Comparison of ENCODE assay signal across 26 cellular contexts in the genomic region with DNA sequence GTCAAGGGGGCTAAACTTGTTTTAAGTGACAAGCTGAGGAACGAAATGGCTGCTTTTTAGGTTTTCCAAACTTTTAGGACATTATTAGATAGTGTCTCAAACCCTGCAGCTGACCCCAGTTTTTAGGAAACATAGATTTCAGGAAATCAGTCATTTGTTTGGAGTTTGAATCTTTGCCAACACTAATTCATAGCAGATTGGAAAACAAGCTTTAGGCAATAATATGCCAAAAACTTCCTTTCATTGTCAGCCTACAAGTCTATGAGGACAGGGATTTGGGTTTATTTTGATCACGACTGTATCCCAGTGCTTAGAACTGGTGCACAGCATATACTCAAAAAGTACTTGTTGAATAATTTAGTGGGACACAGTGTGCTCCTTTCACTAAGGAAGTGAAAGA.
DNase-seq lines count a peak whose midpoint lies in the region; ATAC-seq, FAIRE-seq and TF ChIP-seq lines count a peak whose summit lies in the region.
"Had no signal": no experiment of that assay in that cellular context is flagged by ENCODE, and none has a peak within 500 bp of the region (broad histone marks: within the 10 kb centered on the region; RNA-seq: fewer than 3 reads in every experiment).

No MANE protein-coding gene starts in this region.

- H2BK120ac ChIP-seq in IMR-90 (ENCODE audit: low read depth, low read length) = no peak overlapping the region

- no peak overlapping the region for H3K18ac ChIP-seq in IMR-90 (ENCODE audit: low read depth, low read length)

- H3K4me3 ChIP-seq in IMR-90 (ENCODE audit: insufficient read depth, low read depth, low read length) = no peak overlapping the region
- H3K4me3 ChIP-seq in keratinocyte (ENCODE audit: control insufficient read depth in 2 of 3, extremely low read depth in 1 of 3, insufficient read depth in 2 of 3, low read depth in 1 of 3, low read length in 3 of 3) = no peak overlapping the region
- H3K4me3 ChIP-seq: HAP-1, lung, right lobe of liver, thyroid gland had no signal

- no peak overlapping the region for H3K23ac ChIP-seq in IMR-90 (ENCODE audit: low read depth, low read length)

- in situ Hi-C loops in IMR-90 (cut with MboI; ENCODE audit: low sequenced_read_pairs) = no loop called here

- H3K27ac ChIP-seq in IMR-90 (ENCODE audit: insufficient read depth, low read length) (no peak overlapping the region), keratinocyte (ENCODE audit: control insufficient read depth, insufficient read depth, low read length) (no peak overlapping the region)
- H3K27ac ChIP-seq: epithelial cell of prostate, right lobe of liver, thyroid gland had no signal

- WGBS in IMR-90 (ENCODE audit: extremely low coverage in 2 of 2, insufficient read length in 1 of 2), 2 experiments = no CpG with 5 or more reads among the region's 2 CpGs

- H3K79me2 ChIP-seq in keratinocyte (ENCODE audit: control insufficient read depth, insufficient read depth, low read length) = no peaks in the 10 kb centered on the region

- H3K14ac ChIP-seq in IMR-90 (replicated peaks; ENCODE audit: low read depth, low read length) = no peak overlapping the region

- H3K4me1 ChIP-seq in IMR-90 (ENCODE audit: control insufficient read depth, insufficient read depth, low read length) (no peaks in the 10 kb centered on the region), keratinocyte (ENCODE audit: control insufficient read depth, extremely low read depth, insufficient read depth, low read length) (peaks cover 20% of the 10 kb centered on the region)
- H3K4me1 ChIP-seq: HAP-1, right lobe of liver, thyroid gland had no signal

- no peak overlapping the region for H2BK20ac ChIP-seq in IMR-90 (ENCODE audit: low read depth, low read length)

- H3K36me3 ChIP-seq in IMR-90 (ENCODE audit: control insufficient read depth, insufficient read depth, low read length) = no peaks in the 10 kb centered on the region
- no peaks in the 10 kb centered on the region for H3K36me3 ChIP-seq in keratinocyte (ENCODE audit: control insufficient read depth in 2 of 2, extremely low read depth in 1 of 2, insufficient read depth in 2 of 2, low read length in 2 of 2)
- H3K36me3 ChIP-seq: HAP-1, right lobe of liver, thyroid gland had no signal

- 0 out of 3 replicates have a peak overlapping the region, but pooled peaks have one; percentile 21 for H2BK15ac ChIP-seq in IMR-90 (ENCODE audit: low read depth, low read length)

- POLR2A ChIA-PET in IMR-90 (lab: Charles Lee; ENCODE audit: unreplicated experiment) = no interaction called here

- dilution Hi-C loops in IMR-90 (cut with HindIII; ENCODE audit: low sequenced_read_pairs, unreplicated experiment) (no loop called here), keratinocyte (cut with MboI; ENCODE audit: extremely low pct_ligation_motif_present, low sequenced_read_pairs) (no loop called here)

- no peak overlapping the region for H4K91ac ChIP-seq in IMR-90 (ENCODE audit: insufficient read depth, low read depth, low read length)

- H2AFZ ChIP-seq in IMR-90 (replicated peaks; ENCODE audit: low read length, poor library complexity) = no peak overlapping the region
- no peak overlapping the region for H2AFZ ChIP-seq in keratinocyte (ENCODE audit: control insufficient read depth, low read length)

- CTCF ChIA-PET in IMR-90 (lab: Yijun Ruan, JAX) = interaction anchor here (0.9 kb wide), 1 partner anchor 11 kb away, joined by 3 read pairs; no protein-coding TSS in a partner anchor

- H3K4me2 ChIP-seq in IMR-90 (ENCODE audit: low read depth, low read length) = no peak overlapping the region
- no peak overlapping the region for H3K4me2 ChIP-seq in keratinocyte (ENCODE audit: control insufficient read depth, extremely low read depth, insufficient read depth, low read depth, low read length)

- no peak overlapping the region for H4K5ac ChIP-seq in IMR-90 (ENCODE audit: low read depth, low read length)

- no peak overlapping the region for H3K4ac ChIP-seq in IMR-90 (ENCODE audit: low read depth, low read length)

- no peak overlapping the region for H3K56ac ChIP-seq in IMR-90 (ENCODE audit: extremely low read depth, insufficient read depth, low read length)

- no peak overlapping the region for H3K27ac Mint-ChIP-seq in activated naive CD4-positive, alpha-beta T cell treated with anti-CD3 and anti-CD28 coated beads, Interleukin-2, amount 50 U/mL, for 72 hours
- H3K27ac Mint-ChIP-seq: activated B cell treated with CpG ODN at 0.5 μM for 24 hours; activated T-helper 1 cell treated with anti-CD3 and anti-CD28 coated beads, Interleukin-12 subunit alpha, Interleukin-12 subunit beta, Interleukin-2, Interleukin-4 antibody, amounts not matched to agents 30 ng/mL and 10 ng/mL and 1 ng/mL, durations not matched to agents 14 hours and 24 hours and 36 hours; CD8-positive, alpha-beta T cell; stimulated activated naive CD8-positive, alpha-beta T cell treated with anti-CD3 and anti-CD28 coated beads, Interleukin-15, Interleukin-2, amounts not matched to agents 100 ng/mL and 50 ng/mL, for 24 hours had no signal

- BruUV-seq in IMR-90 (replicated peaks; lab: Mats Ljungman, UMichigan) = no TSS peak

- TF ChIP-seq CTCF in IMR-90 (conservative IDR thresholded peaks at IDR 0.05; ENCODE audit: low read depth, low read length) (no peak), keratinocyte (optimal IDR thresholded peaks at IDR 0.05 in 1 of 3, IDR thresholded peaks at IDR 0.05 in 1 of 3, conservative IDR thresholded peaks at IDR 0.05 in 1 of 3; ENCODE audit: extremely low read depth in 1 of 3, insufficient read depth in 2 of 3, low read length in 3 of 3) (no peak)

- intact Hi-C loops in IMR-90 (cut with micrococcal nuclease) = no loop called here

- no peak; the same call in none of the 2 replicates for ATAC-seq in IMR-90 (ENCODE audit: low read depth)
- ATAC-seq in HG03139 (IDR thresholded peaks at IDR 0.05; ENCODE audit: unreplicated experiment) = no peak
- ATAC-seq in GM19324 (IDR thresholded peaks at IDR 0.05; ENCODE audit: low FRiP score, unreplicated experiment) = no peak
- ATAC-seq in GM18907 (IDR thresholded peaks at IDR 0.05; ENCODE audit: unreplicated experiment) = no peak
- no peak for ATAC-seq in activated naive CD4-positive, alpha-beta T cell treated with anti-CD3 and anti-CD28 coated beads, Interleukin-2, amount 50 U/mL, for 72 hours
- ATAC-seq: CD8-positive, alpha-beta T cell; right lobe of liver had no signal

- H2BK5ac ChIP-seq in IMR-90 (ENCODE audit: low read depth, low read length, poor library complexity, severe bottlenecking) = no peak overlapping the region

- DNase-seq in EH (ENCODE audit: low read depth) (peak; percentile 59), IMR-90 (peak; percentile 43), dermis blood vessel endothelial cell (peak; percentile 53), keratinocyte (ENCODE audit: low read depth, low spot score) (no peak)
- no peak for DNase-seq in activated naive CD4-positive, alpha-beta T cell treated with anti-CD3 and anti-CD28 coated beads, Interleukin-2, amount 50 U/mL, for 72 hours (ENCODE audit: low spot score in 2 of 2)
- DNase-seq: activated B cell treated with CpG ODN at 0.5 μM for 24 hours; activated CD4-positive, alpha-beta T cell treated with anti-CD3 and anti-CD28 coated beads, Interleukin-2, amount 50 U/mL, for 4 hours; activated naive CD4-positive, alpha-beta T cell treated with anti-CD3 and anti-CD28 coated beads, Interleukin-2, amount 50 U/mL, for 16 hours; anterior cingulate cortex; caudate nucleus; CD8-positive, alpha-beta T cell; DMS 273 treated with DMSO at 0.1 percent for 48 hours; glutamatergic neuron; NCI-H1092 treated with DMSO at 0.1 percent for 48 hours; NCI-H187 treated with DMSO at 0.1 percent for 48 hours; NCI-H748 treated with DMSO at 0.1 percent for 48 hours; right lobe of liver; thyroid gland had no signal

- peaks cover 9 to 11% of the 10 kb centered on the region in 2 donors for H3K9me3 Mint-ChIP-seq in activated naive CD4-positive, alpha-beta T cell treated with anti-CD3 and anti-CD28 coated beads, Interleukin-2, amount 50 U/mL, for 72 hours
- H3K9me3 Mint-ChIP-seq: activated B cell treated with CpG ODN at 0.5 μM for 24 hours; activated T-helper 1 cell treated with anti-CD3 and anti-CD28 coated beads, Interleukin-12 subunit alpha, Interleukin-12 subunit beta, Interleukin-2, Interleukin-4 antibody, amounts not matched to agents 30 ng/mL and 10 ng/mL and 1 ng/mL, durations not matched to agents 14 hours and 24 hours and 36 hours; stimulated activated naive CD8-positive, alpha-beta T cell treated with anti-CD3 and anti-CD28 coated beads, Interleukin-15, Interleukin-2, amounts not matched to agents 100 ng/mL and 50 ng/mL, for 24 hours had no signal

- H3K36me3 Mint-ChIP-seq in activated naive CD4-positive, alpha-beta T cell treated with anti-CD3 and anti-CD28 coated beads, Interleukin-2, amount 50 U/mL, for 72 hours = no peaks in the 10 kb centered on the region
- H3K36me3 Mint-ChIP-seq: CD8-positive, alpha-beta T cell had no signal

- no peaks in the 10 kb centered on the region for H4K20me1 ChIP-seq in IMR-90 (ENCODE audit: insufficient read depth, low read length)
- H4K20me1 ChIP-seq in keratinocyte (ENCODE audit: control insufficient read depth, extremely low read depth, insufficient read depth, low read length) = no peaks in the 10 kb centered on the region

- H3K27me3 ChIP-seq in IMR-90 (ENCODE audit: control insufficient read depth, insufficient read depth, low read length) = no peaks in the 10 kb centered on the region
- no peaks in the 10 kb centered on the region for H3K27me3 ChIP-seq in keratinocyte (ENCODE audit: control insufficient read depth, extremely low read depth, insufficient read depth, low read length)
- H3K27me3 ChIP-seq: right lobe of liver, thyroid gland had no signal

- H2AK5ac ChIP-seq in IMR-90 (ENCODE audit: low read depth, low read length) = no peak overlapping the region

- no peak overlapping the region for H3K9ac ChIP-seq in IMR-90 (ENCODE audit: low read depth, low read length)
- no peak overlapping the region for H3K9ac ChIP-seq in keratinocyte (ENCODE audit: control insufficient read depth, extremely low read depth, insufficient read depth, low read length)

- H3K9me1 ChIP-seq in IMR-90 (ENCODE audit: insufficient read depth, low read length) = no peaks in the 10 kb centered on the region
- H3K9me1 ChIP-seq in keratinocyte (ENCODE audit: control insufficient read depth, extremely low read depth, insufficient read depth, low read length) = no peaks in the 10 kb centered on the region

- H2AK9ac ChIP-seq in IMR-90 (replicated peaks; ENCODE audit: low read depth, low read length, poor library complexity) = no peak overlapping the region

- TF ChIP-seq RAD21 in IMR-90 (IDR thresholded peaks at IDR 0.05; ENCODE audit: low read length) = no peak

- H4K8ac ChIP-seq in IMR-90 (ENCODE audit: low read depth in 2 of 2, low read length in 2 of 2) = no peak overlapping the region

- peak; percentile 39 for FAIRE-seq in keratinocyte (lab: Jason Lieb, UNC)

- H3K79me1 ChIP-seq in IMR-90 (ENCODE audit: low read depth in 1 of 2, low read length in 2 of 2) = no peaks in the 10 kb centered on the region

- H3K9me3 ChIP-seq in IMR-90 (ENCODE audit: control insufficient read depth, insufficient read depth, low read length) (no peaks in the 10 kb centered on the region), keratinocyte (ENCODE audit: control insufficient read depth, low read depth, low read length) (no peaks in the 10 kb centered on the region)
- H3K9me3 ChIP-seq: HAP-1, right lobe of liver, thyroid gland had no signal

- no peak for TF ChIP-seq POLR2A in IMR-90 (IDR thresholded peaks at IDR 0.05; ENCODE audit: low read depth, low read length)

TF ChIP-seq in IMR-90, 13 proteins besides CTCF, POLR2A, EP300 and RAD21 (continues in another document):
- no peak for TF ChIP-seq MAFK (IDR thresholded peaks at IDR 0.05; ENCODE audit: low read depth, low read length)

Comparison
In these comparisons a context has a peak if more than half of its experiments do, and no peak if none do; other contexts are left out.
1. DNase-seq: peak in EH (single experiment), IMR-90 (single experiment) and dermis blood vessel endothelial cell (single experiment); none in keratinocyte (single experiment) and activated naive CD4-positive, alpha-beta T cell treated with anti-CD3 and anti-CD28 coated beads, Interleukin-2, amount 50 U/mL, for 72 hours (0 of 2).